In the genomic region with DNA sequence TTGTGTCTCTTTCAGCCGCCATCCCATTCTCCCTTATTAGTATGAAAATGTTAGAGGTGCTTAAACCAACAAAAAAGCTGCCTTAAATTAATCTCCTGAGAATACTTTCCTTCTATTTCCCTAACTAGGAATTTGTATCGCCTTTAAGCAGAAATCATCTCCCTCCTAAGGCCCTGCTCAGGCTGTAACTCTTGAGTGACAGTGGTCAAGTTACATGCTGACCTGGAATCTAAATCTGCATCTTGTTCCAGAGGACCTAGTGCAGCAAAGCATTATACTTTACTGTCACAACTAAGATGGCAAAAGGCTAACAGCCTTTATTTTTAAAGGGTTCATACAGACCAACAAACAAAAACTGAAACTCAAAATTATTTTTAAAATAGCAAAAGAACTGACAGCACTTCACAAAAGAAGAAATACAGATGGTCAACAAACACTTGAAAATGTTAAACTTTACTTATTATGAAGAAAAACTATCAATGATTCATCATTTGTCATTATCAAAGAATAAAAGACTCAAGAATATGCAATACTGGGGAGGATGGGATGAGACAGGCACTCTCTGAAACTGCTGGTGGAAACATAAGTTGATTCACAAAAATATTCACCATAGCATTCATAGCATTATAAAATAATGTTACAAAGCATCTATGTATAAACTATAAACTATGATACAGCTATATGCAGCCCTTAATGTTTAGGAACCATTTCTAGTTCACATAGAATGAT, we compare ENCODE assay signal across 10 cellular contexts. TPM values are rescaled to one million over a fixed set of nuclear protein-coding genes. Genes with fewer than 3 reads are reported as not detected.
DNase-seq lines count a peak whose midpoint lies in the region; ATAC-seq and TF ChIP-seq lines count a peak whose summit lies in the region.
"Had no signal": no experiment of that assay in that cellular context is flagged by ENCODE, and none has a peak within 500 bp of the region (broad histone marks: within the 10 kb centered on the region; RNA-seq: fewer than 3 reads in every experiment).

No MANE protein-coding gene starts in this region.

- H3K4me3 Mint-ChIP-seq in CD14-positive monocyte = no peak overlapping the region
- no peak overlapping the region for H3K4me3 Mint-ChIP-seq in activated naive CD8-positive, alpha-beta T cell treated with anti-CD3 and anti-CD28 coated beads, Interleukin-2, amount 50 U/mL, for 24 hours

- no peak overlapping the region for H3K4me3 ChIP-seq in lower lobe of right lung

- no peaks in the 10 kb centered on the region for H3K27me3 ChIP-seq in lower lobe of right lung (ENCODE audit: low read depth)

- intact Hi-C loops in CD14-positive monocyte (cut with micrococcal nuclease) (loop anchor here in 1 of 2 donors (10.0 kb wide), 1 partner anchor 45 kb away; no protein-coding TSS in a partner anchor), lower lobe of right lung (cut with DNase I) (no loop called here)

- peak overlapping the region; percentile 6 to 95 (median 85) for H3K27ac Mint-ChIP-seq in CD14-positive monocyte
- H3K27ac Mint-ChIP-seq in activated naive CD8-positive, alpha-beta T cell treated with anti-CD3 and anti-CD28 coated beads, Interleukin-2, amount 50 U/mL, for 24 hours = peak overlapping the region; percentile 89

- H3K27ac ChIP-seq in lower lobe of right lung = peak overlapping the region; percentile 65
- H3K27ac ChIP-seq: RWPE1 had no signal

- no peaks in the 10 kb centered on the region for H3K27me3 Mint-ChIP-seq in CD14-positive monocyte (ENCODE audit: low read depth in 3 of 3)
- no peaks in the 10 kb centered on the region for H3K27me3 Mint-ChIP-seq in activated naive CD8-positive, alpha-beta T cell treated with anti-CD3 and anti-CD28 coated beads, Interleukin-2, amount 50 U/mL, for 24 hours

- no peak for DNase-seq in CD14-positive monocyte (ENCODE audit: low spot score)
- no peak for DNase-seq in activated naive CD8-positive, alpha-beta T cell treated with anti-CD3 and anti-CD28 coated beads, Interleukin-2, amount 50 U/mL, for 24 hours
- no peak for DNase-seq in lower lobe of right lung
- DNase-seq in DMS 273 treated with DMSO at 0.1 percent for 48 hours (lab: John Stamatoyannopoulos, UW) = no peak
- no peak for DNase-seq in amygdala (lab: John Stamatoyannopoulos, UW)
- DNase-seq in central memory CD4-positive, alpha-beta T cell = no peak
- no peak for DNase-seq in T1000 (lab: John Stamatoyannopoulos, UW)
- DNase-seq: activated effector memory CD4-positive, alpha-beta T cell treated with Interleukin-2 at 50 U/mL for 16 hours had no signal

- no peak for TF ChIP-seq CTCF in CD14-positive monocyte (IDR thresholded peaks at IDR 0.05)
- TF ChIP-seq CTCF in lower lobe of right lung (IDR thresholded peaks at IDR 0.05) = no peak

- peak; percentile 4 for ATAC-seq in GM21576 (IDR thresholded peaks at IDR 0.05; ENCODE audit: unreplicated experiment)
- ATAC-seq in activated naive CD8-positive, alpha-beta T cell treated with anti-CD3 and anti-CD28 coated beads, Interleukin-2, amount 50 U/mL, for 24 hours = peak; percentile 33
- no peak for ATAC-seq in lower lobe of right lung

- peaks cover 65% of the 10 kb centered on the region for H3K4me1 ChIP-seq in lower lobe of right lung

- H3K36me3 Mint-ChIP-seq in CD14-positive monocyte = peaks cover 52 to 67% of the 10 kb centered on the region in 2 donors
- H3K36me3 Mint-ChIP-seq in activated naive CD8-positive, alpha-beta T cell treated with anti-CD3 and anti-CD28 coated beads, Interleukin-2, amount 50 U/mL, for 24 hours (ENCODE audit: low read depth) = peaks cover 77% of the 10 kb centered on the region

- H3K9me3 Mint-ChIP-seq in CD14-positive monocyte = peaks cover 20 to 35% (median 26%) of the 10 kb centered on the region in 7 donors
- H3K9me3 Mint-ChIP-seq in activated naive CD8-positive, alpha-beta T cell treated with anti-CD3 and anti-CD28 coated beads, Interleukin-2, amount 50 U/mL, for 24 hours = peaks cover 41% of the 10 kb centered on the region

- H3K4me1 Mint-ChIP-seq in CD14-positive monocyte = peaks cover 39% of the 10 kb centered on the region
- peaks cover 53% of the 10 kb centered on the region for H3K4me1 Mint-ChIP-seq in activated naive CD8-positive, alpha-beta T cell treated with anti-CD3 and anti-CD28 coated beads, Interleukin-2, amount 50 U/mL, for 24 hours

- H3K9me3 ChIP-seq in lower lobe of right lung = peaks cover 5% of the 10 kb centered on the region

- H3K36me3 ChIP-seq in lower lobe of right lung = peaks cover 12% of the 10 kb centered on the region

RNA-seq across cellular contexts. Expression of a gene that starts 11.0 kb away (rescaled TPM):
- 10 to 100 TPM; 40.1 to 47.4 TPM for polyA plus RNA-seq in CD14-positive monocyte
- 39.6 TPM for total RNA-seq in lower lobe of right lung

RNA-seq across cellular contexts. Expression of a gene that starts 11.7 kb away (rescaled TPM):
- polyA plus RNA-seq in CD14-positive monocyte = 10 to 100 TPM; 10.6 to 14.7 TPM
- 39.3 TPM for total RNA-seq in lower lobe of right lung

RNA-seq across cellular contexts. Expression of a gene that starts 51.8 kb away (rescaled TPM):
- 1 to 10 TPM; 2.5 to 3.9 TPM for polyA plus RNA-seq in CD14-positive monocyte
- total RNA-seq in lower lobe of right lung = 27.1 TPM

Comparison
In these comparisons a context has a peak if more than half of its experiments do, and no peak if none do; other contexts are left out.
1. ATAC-seq: peak in GM21576 (single experiment) and activated naive CD8-positive, alpha-beta T cell treated with anti-CD3 and anti-CD28 coated beads, Interleukin-2, amount 50 U/mL, for 24 hours (single experiment); none in lower lobe of right lung (0 of 2).